Comparison of ENCODE assay signal across 8 cellular contexts in genomic region chr9:35606138-35606504, GRCh38. TPM values are rescaled to one million over a fixed set of nuclear protein-coding genes. Genes with fewer than 3 reads are reported as not detected.
DNase-seq lines count a peak whose midpoint lies in the region; ATAC-seq and TF ChIP-seq lines count a peak whose summit lies in the region.

No MANE protein-coding gene starts in this region.

- peaks cover 31% of the 10 kb centered on the region for H3K4me1 Mint-ChIP-seq in CD8-positive, alpha-beta T cell (ENCODE audit: low read depth)
- H3K4me1 Mint-ChIP-seq in nephron progenitor cell = peaks cover 38% of the 10 kb centered on the region

- peak overlapping the region; percentile 83 for H3K4me2 ChIP-seq in Loucy (ENCODE audit: low read depth, low read length, poor library complexity, severe bottlenecking)

- H3K36me3 ChIP-seq in CD8-positive, alpha-beta T cell (ENCODE audit: insufficient read depth, low read length) = peaks cover 19% of the 10 kb centered on the region
- H3K36me3 ChIP-seq in Loucy (ENCODE audit: insufficient read depth, low read length) = peaks cover 11% of the 10 kb centered on the region; the same call in 1 of the 2 replicates

- H3K79me2 ChIP-seq in Loucy (ENCODE audit: insufficient read depth, low read length) = peaks cover 45% of the 10 kb centered on the region

- CTCF ChIA-PET in CD8-positive, alpha-beta T cell (lab: Charles Lee) = interaction anchor here (1.0 to 3.8 kb wide), 5 partner anchors 11 to 111 kb away, joined by 3 to 34 read pairs (median 7); partner anchors contain the start of genes CCDC107 and RMRP

- no peaks in the 10 kb centered on the region for H3K27me3 ChIP-seq in CD8-positive, alpha-beta T cell (ENCODE audit: insufficient read depth, low read length)
- H3K27me3 ChIP-seq in Loucy (ENCODE audit: insufficient read depth, low read length, poor library complexity, severe bottlenecking) = no peaks in the 10 kb centered on the region
- H3K27me3 ChIP-seq in dorsolateral prefrontal cortex = no peaks in the 10 kb centered on the region

- H3K9ac ChIP-seq in Loucy (ENCODE audit: low read depth, low read length, poor library complexity, severe bottlenecking) = peak overlapping the region; percentile 79

- peaks cover 25% of the 10 kb centered on the region for H3K4me1 ChIP-seq in CD8-positive, alpha-beta T cell (ENCODE audit: insufficient read depth, low read length)
- peaks cover 38% of the 10 kb centered on the region for H3K4me1 ChIP-seq in Loucy (ENCODE audit: insufficient read depth, low read length, poor library complexity, severe bottlenecking)

- H3K9me3 Mint-ChIP-seq in CD8-positive, alpha-beta T cell = no peaks in the 10 kb centered on the region
- H3K9me3 Mint-ChIP-seq in nephron progenitor cell = no peaks in the 10 kb centered on the region

- POLR2A ChIA-PET in CD8-positive, alpha-beta T cell (lab: Charles Lee) = interaction anchor here (0.8 to 3.1 kb wide), 6 partner anchors 11 to 495 kb away, joined by 3 to 17 read pairs (median 10); partner anchors contain the start of genes CCDC107, CREB3, RMRP and TLN1

- peak overlapping the region; percentile 44 for H3K27ac ChIP-seq in CD8-positive, alpha-beta T cell (ENCODE audit: low read depth, low read length)
- H3K27ac ChIP-seq in dorsolateral prefrontal cortex = peak overlapping the region in 41 of 59 donors; percentile 1 to 94 (median 74)

- H3K27ac Mint-ChIP-seq in CD8-positive, alpha-beta T cell = peak overlapping the region; percentile 50
- H3K27ac Mint-ChIP-seq in nephron progenitor cell = no peak overlapping the region

- no peak for DNase-seq in CD8-positive, alpha-beta T cell
- DNase-seq in dorsolateral prefrontal cortex (no peak), nephron progenitor cell (no peak), NOMO-1 treated with dmso at 0.1 percent for 144 hours (lab: John Stamatoyannopoulos, UW; ENCODE audit: unreplicated experiment) (no peak), GM19238 (ENCODE audit: insufficient read length, low spot score) (no peak)

- intact Hi-C loops in CD8-positive, alpha-beta T cell (cut with DNase I, micrococcal nuclease) = loop anchor here (5.0 to 10.0 kb wide), 5 partner anchors 221 to 1159 kb away; partner anchors contain the start of genes CCL27 (in 2 of the 2), FAM221B (in 1 of the 2), FANCG (in 1 of the 2) and RECK (in 1 of the 2)
- intact Hi-C loops in dorsolateral prefrontal cortex (cut with DNase I) = loop anchor here (5.0 kb wide), 2 partner anchors 36 to 114 kb away; partner anchors contain the start of gene RUSC2 (in 1 of the 2)

- H3K27me3 Mint-ChIP-seq in CD8-positive, alpha-beta T cell (ENCODE audit: low read depth) = no peaks in the 10 kb centered on the region
- H3K27me3 Mint-ChIP-seq in nephron progenitor cell (ENCODE audit: low read depth, poor library complexity) = peaks cover 4% of the 10 kb centered on the region

- peak overlapping the region; percentile 79 for H3K4me3 Mint-ChIP-seq in CD8-positive, alpha-beta T cell
- H3K4me3 Mint-ChIP-seq in nephron progenitor cell = peak overlapping the region; percentile 82

- no peak for ATAC-seq in CD8-positive, alpha-beta T cell
- no peak for ATAC-seq in GM21447 (IDR thresholded peaks at IDR 0.05; ENCODE audit: unreplicated experiment)
- no peak for ATAC-seq in HG02938 (IDR thresholded peaks at IDR 0.05; ENCODE audit: unreplicated experiment)

- no peaks in the 10 kb centered on the region for H3K9me2 ChIP-seq in Loucy (replicated peaks; ENCODE audit: low read depth, low read length)

- no peak for TF ChIP-seq CTCF in CD8-positive, alpha-beta T cell (IDR thresholded peaks at IDR 0.05)
- TF ChIP-seq CTCF in Loucy (conservative IDR thresholded peaks at IDR 0.05; ENCODE audit: low read length) (no peak), dorsolateral prefrontal cortex (IDR thresholded peaks at IDR 0.05 in 54 of 56, conservative IDR thresholded peaks at IDR 0.05 in 2 of 56; ENCODE audit: low read depth in 1 of 56, partially characterized antibody in 56 of 56) (no peak), nephron progenitor cell (IDR thresholded peaks at IDR 0.05) (no peak)

- H3K36me3 Mint-ChIP-seq in CD8-positive, alpha-beta T cell = peaks cover 40% of the 10 kb centered on the region
- peaks cover 11% of the 10 kb centered on the region for H3K36me3 Mint-ChIP-seq in nephron progenitor cell (ENCODE audit: low read depth)

- H4K20me1 ChIP-seq in Loucy (ENCODE audit: insufficient read depth, low read length, poor library complexity, severe bottlenecking) = peaks cover 19% of the 10 kb centered on the region

- H3F3A ChIP-seq in Loucy (ENCODE audit: low read depth) = no peaks in the 10 kb centered on the region

- H3K4me3 ChIP-seq in CD8-positive, alpha-beta T cell (ENCODE audit: low read depth, low read length) = peak overlapping the region; percentile 34
- peak overlapping the region; percentile 82 for H3K4me3 ChIP-seq in Loucy (ENCODE audit: low read length, poor library complexity, severe bottlenecking)
- H3K4me3 ChIP-seq in dorsolateral prefrontal cortex = peak overlapping the region; percentile 42 to 89 (median 78)

- H3K9me3 ChIP-seq in CD8-positive, alpha-beta T cell (ENCODE audit: low read length) = no peaks in the 10 kb centered on the region
- no peaks in the 10 kb centered on the region for H3K9me3 ChIP-seq in Loucy (ENCODE audit: insufficient read depth, low read depth, low read length)

- no peak overlapping the region for H2AFZ ChIP-seq in Loucy (ENCODE audit: low read length)

RNA-seq across cellular contexts. Expression of gene TESK1, which starts 1.1 kb away (rescaled TPM):
- 10 to 100 TPM; 18.0 to 19.6 TPM for total RNA-seq in CD8-positive, alpha-beta T cell
- 10 to 100 TPM; 37.3 to 76.3 (median 48.8) TPM for total RNA-seq in dorsolateral prefrontal cortex

RNA-seq across cellular contexts. Expression of gene CD72, which starts 12.1 kb away (rescaled TPM):
- total RNA-seq in CD8-positive, alpha-beta T cell = 1 to 10 TPM; 2.9 to 5.7 TPM
- total RNA-seq in dorsolateral prefrontal cortex = 1 to 10 TPM in 110 of 120 experiments, under 1 TPM in 10; 0.48 to 5.7 (median 2.3) TPM

RNA-seq across cellular contexts. Expression of gene SIT1, which starts 44.6 kb away (rescaled TPM):
- total RNA-seq in CD8-positive, alpha-beta T cell = 10 to 100 TPM; 11.0 to 11.6 TPM
- total RNA-seq in dorsolateral prefrontal cortex = under 1 TPM in 5 of 120 experiments, not detected in 115; 0.38 to 0.64 (median 0.43) TPM

RNA-seq across cellular contexts. Expression of gene RMRP, which starts 51.7 kb away (rescaled TPM):
- total RNA-seq in CD8-positive, alpha-beta T cell = over 10,000 TPM; 22,073 to 26,359 TPM
- total RNA-seq in dorsolateral prefrontal cortex = 1,000 to 10,000 TPM in 119 of 120 experiments, 100 to 1,000 TPM in 1; 532 to 8,708 (median 3,979) TPM

RNA-seq across cellular contexts. Expression of gene CCDC107, which starts 52.0 kb away (rescaled TPM):
- total RNA-seq in CD8-positive, alpha-beta T cell = 1 to 10 TPM; 7.4 to 9.1 TPM
- total RNA-seq in dorsolateral prefrontal cortex = 10 to 100 TPM; 11.4 to 26.1 (median 18.2) TPM

Comparison
In these comparisons a context has a peak if more than half of its experiments do, and no peak if none do; other contexts are left out.
1. RNA of gene SIT1, which starts 44.6 kb away (total RNA-seq): 11.0 to 11.6 TPM in CD8-positive, alpha-beta T cell; 0.38 to 0.64 TPM in dorsolateral prefrontal cortex; every median in the first group is over 4 times any median in the second.
2. Peak in every context shown above with its lines, with median percentiles within 50 percentile points of each other: H3K4me3 ChIP-seq.